ENCODE assay signal across 8 cellular contexts in the genomic region with DNA sequence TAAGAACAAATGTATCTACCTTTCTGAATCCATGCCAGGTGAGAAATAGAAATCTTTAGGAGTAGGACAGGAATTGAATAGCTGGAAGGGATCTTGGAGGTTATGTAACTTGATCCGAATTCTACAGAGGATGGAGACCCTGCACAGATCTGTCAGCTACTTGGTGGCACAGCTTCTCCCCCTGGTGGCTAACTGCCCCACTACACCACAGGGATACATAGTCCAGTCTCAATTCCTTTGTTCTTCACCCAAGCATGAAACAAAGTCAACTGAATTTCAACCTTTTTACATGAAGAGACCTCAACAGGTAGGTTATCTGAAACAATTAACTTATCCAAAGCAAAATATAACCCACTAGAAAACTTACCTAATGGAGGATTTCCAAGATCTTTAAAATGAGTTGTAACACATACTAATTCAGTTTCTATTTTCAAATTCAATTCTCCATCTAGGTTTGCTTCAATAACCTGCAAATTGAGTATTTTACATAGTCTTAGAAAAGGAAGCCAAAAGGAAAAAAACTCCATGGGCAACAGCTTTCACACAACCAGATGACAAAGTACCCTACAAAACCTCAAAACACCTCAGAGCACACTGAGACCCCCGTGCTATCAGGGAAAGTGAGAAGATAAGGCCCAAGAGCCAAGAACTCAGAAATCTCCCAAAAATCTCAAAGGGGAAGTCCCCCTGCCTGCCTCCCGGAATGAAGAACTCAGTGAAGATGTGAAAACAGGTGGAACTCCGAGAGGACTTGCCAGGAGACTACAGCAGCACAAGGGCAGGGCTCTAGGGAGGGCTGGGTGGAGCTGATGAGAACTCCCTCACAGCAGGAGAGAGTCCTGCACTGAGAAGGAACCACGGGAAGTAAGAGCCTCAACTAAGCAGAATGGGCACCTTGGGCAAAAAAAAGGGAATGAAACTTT. TPM values are rescaled to one million over a fixed set of nuclear protein-coding genes. Genes with fewer than 3 reads are reported as not detected.
DNase-seq lines count a peak whose midpoint lies in the region; ATAC-seq, FAIRE-seq and TF ChIP-seq lines count a peak whose summit lies in the region.

No MANE protein-coding gene starts in this region.

- H3K27me3 ChIP-seq in GM23248 (replicated peaks; ENCODE audit: insufficient read depth) = no peaks in the 10 kb centered on the region
- no peaks in the 10 kb centered on the region for H3K27me3 ChIP-seq in GM12878 (replicated peaks in 1 of 2; ENCODE audit: control insufficient read depth in 2 of 2, insufficient read depth in 2 of 2, low read length in 1 of 2)

- peaks cover 7% of the 10 kb centered on the region; the same call in 1 of the 2 replicates for H3K79me2 ChIP-seq in GM23248 (ENCODE audit: insufficient read depth)
- no peaks in the 10 kb centered on the region for H3K79me2 ChIP-seq in GM12878 (ENCODE audit: control insufficient read depth, insufficient read depth, low read length)

- H3F3A ChIP-seq in GM23248 (ENCODE audit: insufficient read depth) = 0 out of 2 replicates have a peak, but pooled peaks cover 14% of the 10 kb centered on the region

- H3K9ac ChIP-seq in GM23248 = no peak overlapping the region
- no peak overlapping the region for H3K9ac ChIP-seq in GM12878 (ENCODE audit: control insufficient read depth, insufficient read depth, low read length)

- H2AFZ ChIP-seq in GM23248 (no peak overlapping the region), GM12878 (ENCODE audit: control insufficient read depth, low read depth, low read length) (no peak overlapping the region)

- TF ChIP-seq EP300 in GM12878 (IDR thresholded peaks at IDR 0.05; ENCODE audit: borderline replicate concordance in 1 of 2, control insufficient read depth in 1 of 2, low read depth in 2 of 2, low read length in 2 of 2) = no peak

- SMC1A ChIA-PET in GM12878 (lab: Charles Lee; ENCODE audit: uncharacterized antibody, unreplicated experiment) = interaction anchor here (0.9 to 2.7 kb wide), 4 partner anchors 9 to 24 kb away, joined by 3 to 18 read pairs (median 6); a partner anchor contains a TSS

- no peak overlapping the region for H3K4me2 ChIP-seq in GM23248 (ENCODE audit: unreplicated experiment)
- H3K4me2 ChIP-seq in GM12878 (ENCODE audit: control insufficient read depth, insufficient read depth) = no peak overlapping the region

- peak; percentile 78 for ATAC-seq in T-helper 17 cell
- peak; percentile 93 for ATAC-seq in GM12878

- H3K4me1 Mint-ChIP-seq in T-helper 17 cell = peaks cover 42% of the 10 kb centered on the region

- no TSS peak for BruUV-seq in GM12878 (replicated peaks; lab: Mats Ljungman, UMichigan)

- peak overlapping the region; percentile 84 for H3K27ac Mint-ChIP-seq in T-helper 17 cell

- in situ Hi-C loops in GM23248 (cut with MboI) = no loop called here
- in situ Hi-C loops in GM12878 (cut with MboI) = no loop called here

- CTCF ChIA-PET in GM12878 (lab: Yijun Ruan, JAX) = interaction anchor here (0.5 to 2.7 kb wide), 18 partner anchors 9 to 703 kb away, joined by 3 to 35 read pairs (median 3); a partner anchor contains a TSS

- peak; percentile 79 for TF ChIP-seq RAD21 in GM12878 (IDR thresholded peaks at IDR 0.05; ENCODE audit: insufficient read depth, low read depth, low read length)

- H3K4me1 ChIP-seq in GM23248 (ENCODE audit: insufficient read depth) (no peaks in the 10 kb centered on the region; the same call in 1 of the 2 replicates), GM12878 (ENCODE audit: control insufficient read depth, insufficient read depth, low read length) (peaks cover 5% of the 10 kb centered on the region)

- H3K27me3 Mint-ChIP-seq in T-helper 17 cell = no peaks in the 10 kb centered on the region

- POLR2A ChIA-PET in GM12878 (lab: Charles Lee) = no interaction called here

- WGBS in GM23248 (ENCODE audit: low coverage in 1 of 2, low lambda C conversion rate in 2 of 2, missing lambda C conversion rate in 2 of 2), 2 experiments = 81 to 85% methylated on average over 5 of the region's 5 CpGs
- 69% methylated on average over 5 of the region's 5 CpGs for WGBS in GM12878 (ENCODE audit: insufficient coverage, insufficient replicate concordance, low lambda C conversion rate, missing lambda C conversion rate)

- H3K9me2 ChIP-seq in GM23248 (ENCODE audit: insufficient read depth) = no peaks in the 10 kb centered on the region

- peaks cover 62% of the 10 kb centered on the region for H3K36me3 ChIP-seq in GM23248 (ENCODE audit: low read depth)
- peaks cover 12 to 22% of the 10 kb centered on the region in 2 experiments; a peak in 3 of 4 replicates for H3K36me3 ChIP-seq in GM12878 (ENCODE audit: control insufficient read depth in 2 of 2, insufficient read depth in 2 of 2, low read length in 1 of 2)

- no peak for TF ChIP-seq POLR2A in GM12878 (IDR thresholded peaks at IDR 0.05; ENCODE audit: low read depth, low read length)

- H3K9me3 ChIP-seq in GM23248 (ENCODE audit: low read depth) (no peaks in the 10 kb centered on the region), T-helper 17 cell (ENCODE audit: control insufficient read depth, low read length, poor library complexity, severe bottlenecking) (no peaks in the 10 kb centered on the region), GM12878 (replicated peaks; ENCODE audit: control insufficient read depth, insufficient read depth, low read length) (no peaks in the 10 kb centered on the region)

- FAIRE-seq in GM12878 (lab: Jason Lieb, UNC) = peak; percentile 93

- RAD21 ChIA-PET in GM12878 (lab: Charles Lee; ENCODE audit: unreplicated experiment) = interaction anchor here (0.8 to 1.0 kb wide), 3 partner anchors 9 to 703 kb away, joined by 3 to 6 read pairs (median 5); no protein-coding TSS in a partner anchor

- H3K27ac ChIP-seq in GM23248 = no peak overlapping the region
- H3K27ac ChIP-seq in GM12878 (ENCODE audit: control insufficient read depth, insufficient read depth) = no peak overlapping the region

- intact Hi-C loops in GM12878 (cut with micrococcal nuclease; ENCODE audit: unreplicated experiment) = loop anchor here (2.0 kb wide), 1 partner anchor 24 kb away; no protein-coding TSS in a partner anchor

- DNase-seq in GDM1 (lab: John Stamatoyannopoulos, UW) = peak; percentile 46
- DNase-seq in GM23248 = peak; percentile 62
- DNase-seq in M059J (ENCODE audit: low read depth) = peak; percentile 55
- DNase-seq in T-helper 17 cell = peak in 1 of 3 donors; percentile 21
- no peak for DNase-seq in GM12878 (ENCODE audit: low read depth, low spot score)
- DNase-seq in iPS-NIHi11 (ENCODE audit: low spot score) = peak; percentile 86
- peak; percentile 12 to 49 for DNase-seq in stimulated activated CD4-positive, alpha-beta T cell treated with anti-CD3 and anti-CD28 coated beads, Interleukin-1b, Interleukin-23, amount 100 ng/mL, for 4 hours (ENCODE audit: low read depth in 2 of 2)
- DNase-seq in GOT3 (lab: John Stamatoyannopoulos, UW) = no peak

- peak; percentile 66 to 85 (median 78) for TF ChIP-seq CTCF in GM12878 (IDR thresholded peaks at IDR 0.05 in 2 of 3, conservative IDR thresholded peaks at IDR 0.05 in 1 of 3; ENCODE audit: control insufficient read depth in 2 of 3, extremely low read depth in 1 of 3, insufficient read depth in 1 of 3, low read depth in 3 of 3, low read length in 3 of 3)

- H3K4me3 ChIP-seq in GM23248 (no peak overlapping the region), GM12878 (no peak overlapping the region)

- peaks cover 21% of the 10 kb centered on the region for H3K36me3 Mint-ChIP-seq in T-helper 17 cell (ENCODE audit: low read depth)

- H4K20me1 ChIP-seq in GM23248 (ENCODE audit: insufficient read depth) = no peaks in the 10 kb centered on the region
- no peaks in the 10 kb centered on the region for H4K20me1 ChIP-seq in GM12878 (ENCODE audit: control insufficient read depth, insufficient read depth)

- no peak overlapping the region for H3K4me3 Mint-ChIP-seq in T-helper 17 cell

RNA-seq across cellular contexts. Expression of a gene that starts 10.3 kb away (rescaled TPM):
- total RNA-seq in GM23248 (2014; rRNA removed; shearing (Covaris generic)) = 21.1 and 25.0 TPM in 2 replicates
- polyA plus RNA-seq in GM23248 (2016; fragmentation: Nextera tagmentation; extraction: Ambion mirVana) = 23.5 and 25.5 TPM in 2 replicates
- total RNA-seq in M059J (2014; rRNA removed; shearing (Covaris generic)) = 7.5 and 19.4 TPM in 2 replicates
- total RNA-seq in T-helper 17 cell = 10 to 100 TPM; 57.7 to 65.1 TPM
- total RNA-seq in GM12878 (2013; cell fraction: nucleolus; rRNA removed) = 55.6 and 66.7 TPM in 2 replicates
- total RNA-seq in GM12878 (2014; rRNA removed) = 10.4 and 10.7 TPM in 2 replicates
- 14.1 and 17.2 TPM in 2 replicates for total RNA-seq in GM12878 (2014; rRNA removed; fragmentation: Illumina TruSeq; extraction: Trizol)
- 21.5 and 26.8 TPM in 2 replicates for total RNA-seq in GM12878 (2021)
- 13.3 TPM for polyA plus RNA-seq in GM12878 (2011; ENCODE audit: low read depth)
- polyA plus RNA-seq in GM12878 (2011; rRNA removed) = 24.2 and 30.8 TPM in 2 replicates
- polyA plus RNA-seq in GM12878 (2011; cell fraction: cytosol; rRNA removed) = 11.3 and 14.0 TPM in 2 replicates
- polyA plus RNA-seq in GM12878 (2011; cell fraction: nucleus; rRNA removed) = 12.8 and 14.2 TPM in 2 replicates
- 12.1 and 16.2 TPM in 2 replicates for polyA plus RNA-seq in GM12878 (2012)
- polyA plus RNA-seq in GM12878 (2014; fragmentation: Illumina TruSeq; extraction: Trizol) = 22.3 and 23.7 TPM in 2 replicates
- polyA plus RNA-seq in GM12878 (2014; fragmentation: Nextera tagmentation; extraction: Ambion mirVana) = 10 to 100 TPM; 26.4 to 35.5 TPM
- 15.2 and 16.2 TPM in 2 replicates for polyA plus RNA-seq in GM12878 (2014; rRNA removed)
- polyA plus RNA-seq in GM12878 (2016; fragmentation: Nextera tagmentation; extraction: Ambion mirVana) = 10 to 100 TPM; 21.1 to 22.9 TPM
- 17.6 and 19.6 TPM in 2 replicates for polyA minus RNA-seq in GM12878 (2011; rRNA and poly(A)+ RNA removed)
- polyA minus RNA-seq in GM12878 (2011; cell fraction: cytosol; rRNA and poly(A)+ RNA removed) = 5.5 and 8.1 TPM in 2 replicates
- polyA minus RNA-seq in GM12878 (2011; cell fraction: nucleus; rRNA and poly(A)+ RNA removed) = 10.5 and 16.8 TPM in 2 replicates

RNA-seq across cellular contexts. Expression of a gene that starts 20.8 kb away (rescaled TPM):
- 0.11 and 0.25 TPM in 2 replicates for total RNA-seq in GM23248 (2014; rRNA removed; shearing (Covaris generic))
- polyA plus RNA-seq in GM23248 (2016; fragmentation: Nextera tagmentation; extraction: Ambion mirVana) = 0.05 and 0.06 TPM in 2 replicates
- 0.02 and 2.7 TPM in 2 replicates for total RNA-seq in M059J (2014; rRNA removed; shearing (Covaris generic))
- under 1 TPM; 0.77 to 0.83 TPM for total RNA-seq in T-helper 17 cell
- total RNA-seq in GM12878 (2013; cell fraction: nucleolus; rRNA removed) = 0.34 and 0.44 TPM in 2 replicates
- under 0.01 and 0.05 TPM in 2 replicates for total RNA-seq in GM12878 (2014; rRNA removed)
- total RNA-seq in GM12878 (2014; rRNA removed; fragmentation: Illumina TruSeq; extraction: Trizol) = 0.04 and 0.05 TPM in 2 replicates
- 0.05 and 0.08 TPM in 2 replicates for total RNA-seq in GM12878 (2021)
- not detected for polyA plus RNA-seq in GM12878 (2011; ENCODE audit: low read depth)
- 0.01 and 0.06 TPM in 2 replicates for polyA plus RNA-seq in GM12878 (2011; rRNA removed)
- polyA plus RNA-seq in GM12878 (2011; cell fraction: cytosol; rRNA removed) = 0.01 TPM in 1 of 2 replicates, not detected in the other
- 0.04 and 0.15 TPM in 2 replicates for polyA plus RNA-seq in GM12878 (2011; cell fraction: nucleus; rRNA removed)
- 0.01 TPM in 1 of 2 replicates, not detected in the other for polyA plus RNA-seq in GM12878 (2012)
- 0.01 and 0.02 TPM in 2 replicates for polyA plus RNA-seq in GM12878 (2014; fragmentation: Illumina TruSeq; extraction: Trizol)
- polyA plus RNA-seq in GM12878 (2014; fragmentation: Nextera tagmentation; extraction: Ambion mirVana) = under 1 TPM in 1 of 2 experiments, not detected in 1; 0.02 TPM
- 0.04 TPM in 1 of 2 replicates, not detected in the other for polyA plus RNA-seq in GM12878 (2014; rRNA removed)
- polyA plus RNA-seq in GM12878 (2016; fragmentation: Nextera tagmentation; extraction: Ambion mirVana) = under 1 TPM in 1 of 2 experiments, not detected in 1; 0.04 TPM
- polyA minus RNA-seq in GM12878 (2011; rRNA and poly(A)+ RNA removed) = under 0.01 TPM in 1 of 2 replicates, not detected in the other
- polyA minus RNA-seq in GM12878 (2011; cell fraction: cytosol; rRNA and poly(A)+ RNA removed) = not detected in 2 replicates
- polyA minus RNA-seq in GM12878 (2011; cell fraction: nucleus; rRNA and poly(A)+ RNA removed) = under 0.01 and 0.10 TPM in 2 replicates

RNA-seq across cellular contexts. Expression of a gene that starts 59.8 kb away (rescaled TPM):
- not detected in 2 replicates for total RNA-seq in GM23248 (2014; rRNA removed; shearing (Covaris generic))
- not detected in 2 replicates for polyA plus RNA-seq in GM23248 (2016; fragmentation: Nextera tagmentation; extraction: Ambion mirVana)
- 0.59 TPM in 1 of 2 replicates, not detected in the other for total RNA-seq in M059J (2014; rRNA removed; shearing (Covaris generic))
- not detected for total RNA-seq in T-helper 17 cell
- not detected in 2 replicates for total RNA-seq in GM12878 (2013; cell fraction: nucleolus; rRNA removed)
- total RNA-seq in GM12878 (2014; rRNA removed) = not detected in 2 replicates
- total RNA-seq in GM12878 (2014; rRNA removed; fragmentation: Illumina TruSeq; extraction: Trizol) = not detected in 2 replicates
- total RNA-seq in GM12878 (2021) = not detected in 2 replicates
- polyA plus RNA-seq in GM12878 (2011; ENCODE audit: low read depth) = not detected
- not detected in 2 replicates for polyA plus RNA-seq in GM12878 (2011; rRNA removed)
- polyA plus RNA-seq in GM12878 (2011; cell fraction: cytosol; rRNA removed) = not detected in 2 replicates
- polyA plus RNA-seq in GM12878 (2011; cell fraction: nucleus; rRNA removed) = not detected in 2 replicates
- polyA plus RNA-seq in GM12878 (2012) = not detected in 2 replicates
- not detected in 2 replicates for polyA plus RNA-seq in GM12878 (2014; fragmentation: Illumina TruSeq; extraction: Trizol)
- under 1 TPM in 1 of 2 experiments, not detected in 1; 0.48 TPM for polyA plus RNA-seq in GM12878 (2014; fragmentation: Nextera tagmentation; extraction: Ambion mirVana)
- not detected in 2 replicates for polyA plus RNA-seq in GM12878 (2014; rRNA removed)
- polyA plus RNA-seq in GM12878 (2016; fragmentation: Nextera tagmentation; extraction: Ambion mirVana) = under 1 TPM in 1 of 2 experiments, not detected in 1; 0.29 TPM
- not detected in 2 replicates for polyA minus RNA-seq in GM12878 (2011; rRNA and poly(A)+ RNA removed)
- polyA minus RNA-seq in GM12878 (2011; cell fraction: cytosol; rRNA and poly(A)+ RNA removed) = not detected in 2 replicates
- polyA minus RNA-seq in GM12878 (2011; cell fraction: nucleus; rRNA and poly(A)+ RNA removed) = not detected in 2 replicates

Comparison
In these comparisons a context has a peak if more than half of its experiments do, and no peak if none do; other contexts are left out.
1. DNase-seq: peak in GDM1 (single experiment), GM23248 (single experiment), M059J (single experiment), iPS-NIHi11 (single experiment) and stimulated activated CD4-positive, alpha-beta T cell treated with anti-CD3 and anti-CD28 coated beads, Interleukin-1b, Interleukin-23, amount 100 ng/mL, for 4 hours (2 of 2); none in GM12878 (single experiment) and GOT3 (single experiment).